ENCODE assay signal across 8 cellular contexts in the genomic region with DNA sequence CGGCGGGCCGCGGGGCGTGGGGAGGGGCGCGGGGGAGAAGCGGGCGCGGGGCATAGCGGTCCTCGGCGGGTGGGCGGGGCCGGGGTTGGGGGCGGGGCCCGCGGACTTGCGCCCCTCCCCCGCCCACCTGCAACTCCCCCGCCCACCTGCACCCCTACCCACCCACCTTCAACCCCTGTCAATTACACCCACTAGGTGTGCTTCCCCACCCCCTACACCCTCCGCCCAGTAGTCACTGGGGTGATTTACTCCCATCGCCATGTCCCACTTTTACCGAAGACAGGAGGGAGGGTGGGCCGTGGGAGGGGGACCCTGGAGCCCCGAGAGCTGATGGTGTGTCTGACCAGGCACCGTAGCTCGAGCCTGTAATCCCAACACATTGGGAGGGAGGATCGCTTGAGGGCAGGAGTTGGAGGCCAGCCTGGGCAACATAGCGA. TPM values are rescaled to one million over a fixed set of nuclear protein-coding genes. Genes with fewer than 3 reads are reported as not detected.
DNase-seq lines count a peak whose midpoint lies in the region; ATAC-seq lines count a peak whose summit lies in the region.

No MANE protein-coding gene starts in this region.

- H3K27ac Mint-ChIP-seq in activated CD4-positive, alpha-beta memory T cell treated with anti-CD3 and anti-CD28 coated beads for 36 hours: peak overlapping the region; percentile 79

- ATAC-seq in GM19467 (IDR thresholded peaks at IDR 0.05; ENCODE audit: unreplicated experiment): no peak

- H3K4me1 ChIP-seq in rectal smooth muscle tissue (ENCODE audit: control insufficient read depth, insufficient read depth, low read length): peaks cover 7% of the 10 kb centered on the region

- peak overlapping the region; percentile 86 for H3K4me3 Mint-ChIP-seq in activated CD4-positive, alpha-beta memory T cell treated with anti-CD3 and anti-CD28 coated beads for 36 hours

- H3K4me3 ChIP-seq in rectal smooth muscle tissue (ENCODE audit: low read length): peak overlapping the region; percentile 72

- H3K27me3 ChIP-seq in rectal smooth muscle tissue (ENCODE audit: control insufficient read depth, insufficient read depth, low read length): no peaks in the 10 kb centered on the region

- peaks cover 1% of the 10 kb centered on the region for H3K36me3 ChIP-seq in rectal smooth muscle tissue (ENCODE audit: control insufficient read depth, insufficient read depth, low read length)

- H3K27me3 Mint-ChIP-seq in activated CD4-positive, alpha-beta memory T cell treated with anti-CD3 and anti-CD28 coated beads for 36 hours: no peaks in the 10 kb centered on the region

- H3K9ac ChIP-seq in rectal smooth muscle tissue (ENCODE audit: low read length): peak overlapping the region; percentile 24

- H3K27ac ChIP-seq in rectal smooth muscle tissue (ENCODE audit: low read depth, low read length): peak overlapping the region; percentile 97

- peaks cover 5% of the 10 kb centered on the region for H3K36me3 Mint-ChIP-seq in activated CD4-positive, alpha-beta memory T cell treated with anti-CD3 and anti-CD28 coated beads for 36 hours

- POLR2A ChIA-PET in activated CD4-positive, alpha-beta memory T cell treated with anti-CD3 and anti-CD28 coated beads for 36 hours (lab: Charles Lee): interaction anchor here (1.1 to 2.3 kb wide), 2 partner anchors 26 to 52 kb away, joined by 5 to 11 read pairs; no protein-coding TSS in a partner anchor

- intact Hi-C loops in activated CD4-positive, alpha-beta memory T cell treated with anti-CD3 and anti-CD28 coated beads for 36 hours (cut with micrococcal nuclease): loop anchor here (2.0 to 10.0 kb wide), 2 partner anchors 72 to 366 kb away; partner anchors contain the start of genes SBDS and TYW1

- DNase-seq in stimulated activated CD4-positive, alpha-beta T cell treated with anti-CD3 and anti-CD28 coated beads, Interleukin-2, amount 100 ng/mL, for 4 hours (ENCODE audit: low read depth): peak; percentile 6
- DNase-seq in stimulated activated CD4-positive, alpha-beta T cell treated with anti-CD3 and anti-CD28 coated beads, Interleukin-1b, Interleukin-23, amount 100 ng/mL, for 48 hours: no peak
- no peak for DNase-seq in activated CD4-positive, alpha-beta memory T cell treated with anti-CD3 and anti-CD28 coated beads for 36 hours
- DNase-seq in germinal center (ENCODE audit: low spot score) (peak; percentile 70), NCI-H1930 (lab: John Stamatoyannopoulos, UW) (no peak), NCI-H1092 (lab: John Stamatoyannopoulos, UW) (no peak)

- CTCF ChIA-PET in activated CD4-positive, alpha-beta memory T cell treated with anti-CD3 and anti-CD28 coated beads for 36 hours (lab: Charles Lee): no interaction called here

- H3K9me3 Mint-ChIP-seq in activated CD4-positive, alpha-beta memory T cell treated with anti-CD3 and anti-CD28 coated beads for 36 hours: no peaks in the 10 kb centered on the region

- peaks cover 42% of the 10 kb centered on the region for H3K4me1 Mint-ChIP-seq in activated CD4-positive, alpha-beta memory T cell treated with anti-CD3 and anti-CD28 coated beads for 36 hours (ENCODE audit: low read depth)

RNA-seq across cellular contexts. Expression of gene KCTD7, which starts 0.6 kb away (rescaled TPM):
- 1 to 10 TPM; 7.4 to 8.2 TPM for total RNA-seq in activated CD4-positive, alpha-beta memory T cell treated with anti-CD3 and anti-CD28 coated beads for 36 hours

Comparison
In these comparisons a context has a peak if more than half of its experiments do, and no peak if none do; other contexts are left out.
1. DNase-seq: peak in stimulated activated CD4-positive, alpha-beta T cell treated with anti-CD3 and anti-CD28 coated beads, Interleukin-2, amount 100 ng/mL, for 4 hours (single experiment) and germinal center (single experiment); none in stimulated activated CD4-positive, alpha-beta T cell treated with anti-CD3 and anti-CD28 coated beads, Interleukin-1b, Interleukin-23, amount 100 ng/mL, for 48 hours (single experiment), activated CD4-positive, alpha-beta memory T cell treated with anti-CD3 and anti-CD28 coated beads for 36 hours (single experiment), NCI-H1930 (0 of 2) and NCI-H1092 (single experiment).